In genomic region chr14:95483843-95484165, GRCh38 we compare ENCODE assay signal across 12 cellular contexts. TPM values are rescaled to one million over a fixed set of nuclear protein-coding genes. Genes with fewer than 3 reads are reported as not detected.
DNase-seq lines count a peak whose midpoint lies in the region; ATAC-seq and TF ChIP-seq lines count a peak whose summit lies in the region.
"Had no signal": no experiment of that assay in that cellular context is flagged by ENCODE, and none has a peak within 500 bp of the region (broad histone marks: within the 10 kb centered on the region; RNA-seq: fewer than 3 reads in every experiment).

No MANE protein-coding gene starts in this region.

- no peaks in the 10 kb centered on the region for H3K27me3 Mint-ChIP-seq in chondrocyte (ENCODE audit: low read depth)

- H3K27me3 ChIP-seq in right cardiac atrium (ENCODE audit: control insufficient read depth, insufficient read depth) (no peaks in the 10 kb centered on the region), osteoblast (ENCODE audit: insufficient read depth, low read length) (no peaks in the 10 kb centered on the region), aorta (ENCODE audit: control insufficient read depth in 1 of 2, insufficient read depth in 2 of 2, low read length in 1 of 2) (no peaks in the 10 kb centered on the region)

- peaks cover 6% of the 10 kb centered on the region for H3K79me2 ChIP-seq in osteoblast (ENCODE audit: insufficient read depth, low read length)

- H3K36me3 ChIP-seq in osteoblast (ENCODE audit: insufficient read depth, low read length): no peaks in the 10 kb centered on the region
- H3K36me3 ChIP-seq in aorta (ENCODE audit: control insufficient read depth in 1 of 2, insufficient read depth in 2 of 2, low read length in 1 of 2): no peaks in the 10 kb centered on the region

- no peak overlapping the region for H3K4me3 Mint-ChIP-seq in chondrocyte (ENCODE audit: unreplicated experiment)

- no peaks in the 10 kb centered on the region for H4K20me1 ChIP-seq in osteoblast (ENCODE audit: insufficient read depth, low read length)

- peak overlapping the region; percentile 97 for H3K27ac Mint-ChIP-seq in chondrocyte (ENCODE audit: unreplicated experiment)

- H2AFZ ChIP-seq in osteoblast (ENCODE audit: low read length): no peak overlapping the region

- H3K4me2 ChIP-seq in osteoblast (ENCODE audit: insufficient read depth, low read length): peak overlapping the region; percentile 63

- intact Hi-C loops in right cardiac atrium (cut with DNase I): no loop called here
- intact Hi-C loops in left ventricle myocardium superior (cut with micrococcal nuclease): no loop called here
- intact Hi-C loops in aorta (cut with DNase I): loop anchor here (5.0 kb wide), 2 partner anchors 33 to 42 kb away; partner anchors contain the start of gene SYNE3 (in 2 of the 2)

- no peaks in the 10 kb centered on the region for H3K36me3 Mint-ChIP-seq in chondrocyte (ENCODE audit: low read depth)

- WGBS in right cardiac atrium: 96% methylated on average over 4 of the region's 4 CpGs
- 88 to 92% methylated on average over 4 of the region's 4 CpGs for WGBS in aorta, 2 donors

- DNase-seq in right cardiac atrium (no peak), left ventricle myocardium superior (no peak), chondrocyte (ENCODE audit: low spot score) (no peak), osteoblast (ENCODE audit: insufficient read length, low spot score, missing footprints) (no peak), aorta (peak in 1 of 2 donors; percentile 46), GM19238 (ENCODE audit: insufficient read length, low spot score) (no peak)
- no peak for DNase-seq in activated CD4-positive, CD25-positive, alpha-beta regulatory T cell treated with anti-CD3 and anti-CD28 coated beads, Interleukin-2, amount 50 U/mL, for 72 hours
- DNase-seq: activated CD8-positive, alpha-beta memory T cell treated with anti-CD3 and anti-CD28 coated beads for 24 hours; MV-4-11; NCI-H526 treated with DMSO at 0.1 percent for 48 hours had no signal

- ATAC-seq in right cardiac atrium: no peak
- no peak for ATAC-seq in left ventricle myocardium superior
- no peak for ATAC-seq in aorta (ENCODE audit: low FRiP score)
- no peak for ATAC-seq in HG03469 (IDR thresholded peaks at IDR 0.05; ENCODE audit: unreplicated experiment)

- no peaks in the 10 kb centered on the region for H3K9me3 Mint-ChIP-seq in chondrocyte (ENCODE audit: low read depth)

- peaks cover 79% of the 10 kb centered on the region for H3K4me1 Mint-ChIP-seq in chondrocyte (ENCODE audit: low read depth)

- no peak for TF ChIP-seq CTCF in chondrocyte (IDR thresholded peaks at IDR 0.05)
- TF ChIP-seq CTCF in osteoblast (IDR thresholded peaks at IDR 0.05; ENCODE audit: extremely low read depth, low read depth, low read length): no peak

- H3K4me3 ChIP-seq in right cardiac atrium (ENCODE audit: low read length): no peak overlapping the region
- H3K4me3 ChIP-seq in osteoblast (ENCODE audit: insufficient read depth, low read length): no peak overlapping the region
- H3K4me3 ChIP-seq in aorta (ENCODE audit: low read length in 2 of 2): no peak overlapping the region

- H3K9me3 ChIP-seq in right cardiac atrium (ENCODE audit: control insufficient read depth, low read length): no peaks in the 10 kb centered on the region
- no peaks in the 10 kb centered on the region for H3K9me3 ChIP-seq in osteoblast (ENCODE audit: low read depth, low read length)
- H3K9me3 ChIP-seq in aorta (ENCODE audit: control insufficient read depth, low read length): no peaks in the 10 kb centered on the region

- H3K4me1 ChIP-seq in right cardiac atrium (ENCODE audit: control insufficient read depth, insufficient read depth, low read length): peaks cover 26% of the 10 kb centered on the region
- peaks cover 26% of the 10 kb centered on the region for H3K4me1 ChIP-seq in osteoblast (ENCODE audit: insufficient read depth, low read length)
- H3K4me1 ChIP-seq in aorta (ENCODE audit: control insufficient read depth in 1 of 2, insufficient read depth in 2 of 2, low read length in 2 of 2): peaks cover 0 to 6% of the 10 kb centered on the region in 2 donors

- H3K27ac ChIP-seq in right cardiac atrium (ENCODE audit: low read length) (peak overlapping the region; percentile 68), osteoblast (ENCODE audit: low read depth, low read length) (peak overlapping the region; percentile 67), aorta (ENCODE audit: low read depth in 1 of 2, low read length in 2 of 2) (peak overlapping the region; percentile 15 to 48)

RNA-seq across cellular contexts. Expression of gene SYNE3, which starts 32.6 kb away (rescaled TPM):
- total RNA-seq in right cardiac atrium (10 to 100 TPM; 12.1 to 18.0 (median 14.8) TPM), left ventricle myocardium superior (12.2 TPM), chondrocyte (21.4 to 22.3 TPM (median 22.0 TPM) in 3 replicates), osteoblast (23.9 and 26.8 TPM in 2 replicates), aorta (10 to 100 TPM; 39.1 to 61.5 TPM)
- polyA plus RNA-seq in right cardiac atrium (5.2 TPM), aorta (1 to 10 TPM; 3.0 to 6.9 TPM)
- total RNA-seq: epithelial cell of proximal tubule had no signal

RNA-seq across cellular contexts. Expression of gene GLRX5, which starts 51.0 kb away (rescaled TPM):
- total RNA-seq in right cardiac atrium (10 to 100 TPM; 78.1 to 82.4 (median 78.7) TPM), left ventricle myocardium superior (94.0 TPM), chondrocyte (30.9 to 38.9 TPM (median 33.4 TPM) in 3 replicates), osteoblast (19.9 and 22.7 TPM in 2 replicates), aorta (10 to 100 TPM; 20.1 to 22.4 TPM)
- polyA plus RNA-seq in right cardiac atrium (111 TPM), aorta (10 to 100 TPM; 41.9 to 54.2 TPM)

Comparison
In these comparisons a context has a peak if more than half of its experiments do, and no peak if none do; other contexts are left out.
1. intact Hi-C loops: an anchor here in aorta (5.0 kb wide); none called in right cardiac atrium and left ventricle myocardium superior.